21 cellular contexts compared by ENCODE assay signal in the genomic region with DNA sequence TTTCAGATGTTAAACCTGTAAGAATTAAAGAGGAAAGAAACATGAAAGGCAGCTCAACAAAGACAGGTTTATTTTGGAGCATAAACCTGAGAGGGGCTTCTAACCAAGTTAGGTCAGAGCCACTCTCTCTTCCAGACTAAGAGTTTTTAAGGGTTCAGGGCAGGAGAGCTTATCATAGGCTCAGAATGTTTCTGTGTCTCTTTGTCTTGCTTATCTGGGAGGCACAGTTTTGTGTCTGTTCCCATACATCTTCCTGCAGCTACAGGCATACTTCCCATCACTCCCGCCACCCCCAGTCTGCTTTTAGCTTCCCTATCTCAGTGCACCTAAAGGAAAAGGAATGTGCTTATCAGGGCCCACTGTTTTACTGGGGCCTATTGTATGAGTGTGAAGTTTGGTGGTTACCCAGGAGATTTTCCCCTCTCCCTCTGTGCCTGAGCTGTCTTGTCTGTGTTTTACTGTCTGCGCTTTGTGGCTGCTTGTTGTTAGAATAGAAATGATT. TPM values are rescaled to one million over a fixed set of nuclear protein-coding genes. Genes with fewer than 3 reads are reported as not detected.
DNase-seq lines count a peak whose midpoint lies in the region; ATAC-seq lines count a peak whose summit lies in the region.
"Had no signal": no experiment of that assay in that cellular context is flagged by ENCODE, and none has a peak within 500 bp of the region (broad histone marks: within the 10 kb centered on the region; RNA-seq: fewer than 3 reads in every experiment).

No MANE protein-coding gene starts in this region.

- no peak overlapping the region for H3K4me3 Mint-ChIP-seq in dendritic cell treated with granulocyte-macrophage colony-stimulating factor and Interleukin-4, amounts not matched to agents 40 ng/mL and 50 ng/mL, for 4 days
- H3K4me3 Mint-ChIP-seq: CD8-positive, alpha-beta T cell; nephron progenitor cell; WTC11 had no signal

- H3K9me3 ChIP-seq in right cardiac atrium (ENCODE audit: control insufficient read depth, low read length), result no peaks in the 10 kb centered on the region
- no peaks in the 10 kb centered on the region for H3K9me3 ChIP-seq in mucosa of rectum (ENCODE audit: control insufficient read depth in 2 of 2, low read length in 2 of 2)
- H3K9me3 ChIP-seq: A549, body of pancreas had no signal

- DNase-seq in right cardiac atrium (peak in 1 of 3 donors; percentile 54), left cardiac atrium (no peak), activated T-cell treated with anti-CD3 and anti-CD28 coated beads for 4 hours (no peak), putamen (ENCODE audit: low spot score) (no peak), kidney tubule cell (ENCODE audit: low spot score) (no peak)
- DNase-seq: activated effector memory CD4-positive, alpha-beta T cell treated with anti-CD3 and anti-CD28 coated beads, Interleukin-2, amount 50 U/mL, for 16 hours; body of pancreas; CD8-positive, alpha-beta T cell; effector CD4-positive, alpha-beta T cell; EL; NCI-H1092; NCI-H748 treated with DMSO at 0.1 percent for 48 hours; nephron progenitor cell; stimulated activated CD4-positive, alpha-beta T cell treated with anti-CD3 and anti-CD28 coated beads, Interleukin-4, amount 100 ng/mL, for 24 hours; trophoblast cell had no signal

- ATAC-seq in right cardiac atrium, result peak; percentile 23 to 62
- no peak for ATAC-seq in left cardiac atrium
- no peak for ATAC-seq in GM18519 (IDR thresholded peaks at IDR 0.05; ENCODE audit: low FRiP score, unreplicated experiment)
- ATAC-seq: A549; CD8-positive, alpha-beta T cell; WTC11 had no signal

- H3K4me1 ChIP-seq in right cardiac atrium (ENCODE audit: control insufficient read depth, insufficient read depth, low read length) (no peaks in the 10 kb centered on the region), mucosa of rectum (ENCODE audit: control insufficient read depth in 2 of 2, insufficient read depth in 2 of 2, low read length in 2 of 2) (peaks cover 11 to 27% of the 10 kb centered on the region in 2 donors)
- H3K4me1 ChIP-seq: body of pancreas had no signal

- no peaks in the 10 kb centered on the region for H3K36me3 Mint-ChIP-seq in dendritic cell treated with granulocyte-macrophage colony-stimulating factor and Interleukin-4, amounts not matched to agents 40 ng/mL and 50 ng/mL, for 4 days (ENCODE audit: low read depth)
- H3K36me3 Mint-ChIP-seq: CD8-positive, alpha-beta T cell had no signal

- H3K27me3 ChIP-seq in right cardiac atrium (ENCODE audit: control insufficient read depth, insufficient read depth) (no peaks in the 10 kb centered on the region), mucosa of rectum (ENCODE audit: control insufficient read depth in 2 of 2, insufficient read depth in 2 of 2, low read length in 2 of 2) (no peaks in the 10 kb centered on the region)
- H3K27me3 ChIP-seq: body of pancreas had no signal

- intact Hi-C loops in right cardiac atrium (cut with DNase I) (no loop called here), left cardiac atrium (cut with DNase I) (no loop called here)
- intact Hi-C loops in dendritic cell treated with granulocyte-macrophage colony-stimulating factor and Interleukin-4, amounts not matched to agents 40 ng/mL and 50 ng/mL, for 4 days (cut with micrococcal nuclease), result loop anchor here (5.0 kb wide), 1 partner anchor 34 kb away; no protein-coding TSS in a partner anchor

- WGBS in right cardiac atrium, result 51% methylated on average over 2 of the region's 2 CpGs

- H3K4me1 Mint-ChIP-seq in dendritic cell treated with granulocyte-macrophage colony-stimulating factor and Interleukin-4, amounts not matched to agents 40 ng/mL and 50 ng/mL, for 4 days (ENCODE audit: low read depth), result peaks cover 62% of the 10 kb centered on the region
- H3K4me1 Mint-ChIP-seq: nephron progenitor cell, WTC11 had no signal

- H3K9me3 Mint-ChIP-seq in dendritic cell treated with granulocyte-macrophage colony-stimulating factor and Interleukin-4, amounts not matched to agents 40 ng/mL and 50 ng/mL, for 4 days, result no peaks in the 10 kb centered on the region
- H3K9me3 Mint-ChIP-seq: CD8-positive, alpha-beta T cell; IgD-negative memory B cell had no signal

- H3K27ac ChIP-seq in right cardiac atrium (ENCODE audit: low read length), result no peak overlapping the region
- H3K27ac ChIP-seq in mucosa of rectum (ENCODE audit: low read depth in 2 of 2, low read length in 2 of 2), result peak overlapping the region; percentile 46 to 49
- H3K27ac ChIP-seq: A549 had no signal

- H3K4me3 ChIP-seq in right cardiac atrium (ENCODE audit: low read length) (no peak overlapping the region), mucosa of rectum (ENCODE audit: low read length in 2 of 2) (no peak overlapping the region)
- H3K4me3 ChIP-seq: A549, body of pancreas had no signal

- H3K27me3 Mint-ChIP-seq in dendritic cell treated with granulocyte-macrophage colony-stimulating factor and Interleukin-4, amounts not matched to agents 40 ng/mL and 50 ng/mL, for 4 days, result no peaks in the 10 kb centered on the region

- H3K36me3 ChIP-seq in mucosa of rectum (ENCODE audit: control insufficient read depth in 2 of 2, insufficient read depth in 2 of 2, low read length in 2 of 2), result no peaks in the 10 kb centered on the region

- H3K27ac Mint-ChIP-seq in dendritic cell treated with granulocyte-macrophage colony-stimulating factor and Interleukin-4, amounts not matched to agents 40 ng/mL and 50 ng/mL, for 4 days, result peak overlapping the region; percentile 98
- H3K27ac Mint-ChIP-seq: CD8-positive, alpha-beta T cell; IgD-negative memory B cell; nephron progenitor cell; WTC11 had no signal

- H3K9ac ChIP-seq in mucosa of rectum (ENCODE audit: low read depth in 1 of 2, low read length in 2 of 2), result no peak overlapping the region

RNA-seq across cellular contexts. Expression of gene CD14, which starts 21.9 kb away (rescaled TPM):
- total RNA-seq in right cardiac atrium, result 10 to 100 TPM; 52.8 to 99.0 (median 68.0) TPM
- 25.1 TPM for polyA plus RNA-seq in right cardiac atrium
- 100 to 1,000 TPM in 1 of 2 donors, 10 to 100 TPM in 1; 73.9 to 107 TPM for total RNA-seq in left cardiac atrium

RNA-seq across cellular contexts. Expression of gene TMCO6, which starts 28.2 kb away (rescaled TPM):
- total RNA-seq in right cardiac atrium (1 to 10 TPM; 4.3 to 5.0 (median 4.8) TPM), left cardiac atrium (1 to 10 TPM; 3.9 to 6.4 TPM)
- 4.6 TPM for polyA plus RNA-seq in right cardiac atrium

RNA-seq across cellular contexts. Expression of gene NDUFA2, which starts 36.4 kb away (rescaled TPM):
- total RNA-seq in right cardiac atrium (100 to 1,000 TPM in 3 of 4 donors, 10 to 100 TPM in 1; 96.8 to 130 (median 106) TPM), left cardiac atrium (100 to 1,000 TPM in 1 of 2 donors, 10 to 100 TPM in 1; 98.2 to 108 TPM)
- 334 TPM for polyA plus RNA-seq in right cardiac atrium

RNA-seq across cellular contexts. Expression of gene IK, which starts 36.6 kb away (rescaled TPM):
- 10 to 100 TPM; 68.2 to 77.6 (median 69.9) TPM for total RNA-seq in right cardiac atrium
- 62.4 TPM for polyA plus RNA-seq in right cardiac atrium
- total RNA-seq in left cardiac atrium, result 10 to 100 TPM; 59.6 to 62.8 TPM

RNA-seq across cellular contexts. Expression of gene SLC35A4, which starts 46.4 kb away (rescaled TPM):
- 10 to 100 TPM; 58.2 to 77.3 (median 71.0) TPM for total RNA-seq in right cardiac atrium
- polyA plus RNA-seq in right cardiac atrium, result 44.6 TPM
- total RNA-seq in left cardiac atrium, result 10 to 100 TPM; 70.3 to 79.3 TPM

Comparison
In these comparisons a context has a peak if more than half of its experiments do, and no peak if none do; other contexts are left out.
1. ATAC-seq: peak in right cardiac atrium (2 of 2); none in left cardiac atrium (0 of 2) and GM18519 (single experiment).